In the genomic region with DNA sequence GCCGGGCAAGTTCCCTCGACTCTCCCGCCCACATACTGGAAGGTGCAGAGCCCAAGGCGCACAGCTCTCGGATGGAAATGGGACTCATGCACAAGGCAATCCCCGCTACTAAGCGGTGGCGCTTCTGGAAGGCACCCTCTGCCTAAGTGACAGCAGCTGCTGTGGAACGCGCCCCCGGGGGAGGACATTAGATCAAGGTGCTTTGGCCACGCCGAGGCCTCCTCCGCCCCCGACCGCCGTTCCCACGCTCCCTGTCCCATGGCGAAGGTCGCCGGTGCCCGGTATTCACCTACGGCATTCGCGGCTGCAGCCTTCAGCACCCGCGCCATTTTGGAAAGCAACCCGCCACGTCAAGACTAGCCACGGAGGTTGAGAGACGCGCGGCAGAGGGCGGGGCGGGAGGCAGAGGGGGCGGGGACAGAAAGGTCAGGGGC, we compare ENCODE assay signal across 1 cellular context.
TF ChIP-seq lines count a peak whose summit lies in the region.

A gene (minus strand): TSS at position 339 of the 434 bp plus-strand sequence. CDS start 10 bp downstream, at position 329.

TF ChIP-seq in HEK293, 187 proteins besides CTCF, POLR2A, EP300 and RAD21 (continued from another document):
- TF ChIP-seq, protein P1, sequence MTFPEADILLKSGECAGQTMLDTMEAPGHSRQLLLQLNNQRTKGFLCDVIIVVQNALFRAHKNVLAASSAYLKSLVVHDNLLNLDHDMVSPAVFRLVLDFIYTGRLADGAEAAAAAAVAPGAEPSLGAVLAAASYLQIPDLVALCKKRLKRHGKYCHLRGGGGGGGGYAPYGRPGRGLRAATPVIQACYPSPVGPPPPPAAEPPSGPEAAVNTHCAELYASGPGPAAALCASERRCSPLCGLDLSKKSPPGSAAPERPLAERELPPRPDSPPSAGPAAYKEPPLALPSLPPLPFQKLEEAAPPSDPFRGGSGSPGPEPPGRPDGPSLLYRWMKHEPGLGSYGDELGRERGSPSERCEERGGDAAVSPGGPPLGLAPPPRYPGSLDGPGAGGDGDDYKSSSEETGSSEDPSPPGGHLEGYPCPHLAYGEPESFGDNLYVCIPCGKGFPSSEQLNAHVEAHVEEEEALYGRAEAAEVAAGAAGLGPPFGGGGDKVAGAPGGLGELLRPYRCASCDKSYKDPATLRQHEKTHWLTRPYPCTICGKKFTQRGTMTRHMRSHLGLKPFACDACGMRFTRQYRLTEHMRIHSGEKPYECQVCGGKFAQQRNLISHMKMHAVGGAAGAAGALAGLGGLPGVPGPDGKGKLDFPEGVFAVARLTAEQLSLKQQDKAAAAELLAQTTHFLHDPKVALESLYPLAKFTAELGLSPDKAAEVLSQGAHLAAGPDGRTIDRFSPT (tag by site-specific recombination; IDR thresholded peaks at IDR 0.05), result 0 out of 2 replicates have a peak, but pooled peaks have one; percentile 23
- TF ChIP-seq ZNF585B (tag by site-specific recombination; IDR thresholded peaks at IDR 0.05), result no peak
- no peak for TF ChIP-seq ZNF473 (tag by site-specific recombination; IDR thresholded peaks at IDR 0.05)
- TF ChIP-seq, protein P2, sequence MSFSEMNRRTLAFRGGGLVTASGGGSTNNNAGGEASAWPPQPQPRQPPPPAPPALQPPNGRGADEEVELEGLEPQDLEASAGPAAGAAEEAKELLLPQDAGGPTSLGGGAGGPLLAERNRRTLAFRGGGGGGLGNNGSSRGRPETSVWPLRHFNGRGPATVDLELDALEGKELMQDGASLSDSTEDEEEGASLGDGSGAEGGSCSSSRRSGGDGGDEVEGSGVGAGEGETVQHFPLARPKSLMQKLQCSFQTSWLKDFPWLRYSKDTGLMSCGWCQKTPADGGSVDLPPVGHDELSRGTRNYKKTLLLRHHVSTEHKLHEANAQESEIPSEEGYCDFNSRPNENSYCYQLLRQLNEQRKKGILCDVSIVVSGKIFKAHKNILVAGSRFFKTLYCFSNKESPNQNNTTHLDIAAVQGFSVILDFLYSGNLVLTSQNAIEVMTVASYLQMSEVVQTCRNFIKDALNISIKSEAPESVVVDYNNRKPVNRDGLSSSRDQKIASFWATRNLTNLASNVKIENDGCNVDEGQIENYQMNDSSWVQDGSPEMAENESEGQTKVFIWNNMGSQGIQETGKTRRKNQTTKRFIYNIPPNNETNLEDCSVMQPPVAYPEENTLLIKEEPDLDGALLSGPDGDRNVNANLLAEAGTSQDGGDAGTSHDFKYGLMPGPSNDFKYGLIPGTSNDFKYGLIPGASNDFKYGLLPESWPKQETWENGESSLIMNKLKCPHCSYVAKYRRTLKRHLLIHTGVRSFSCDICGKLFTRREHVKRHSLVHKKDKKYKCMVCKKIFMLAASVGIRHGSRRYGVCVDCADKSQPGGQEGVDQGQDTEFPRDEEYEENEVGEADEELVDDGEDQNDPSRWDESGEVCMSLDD (tag by site-specific recombination; IDR thresholded peaks at IDR 0.05), result no peak
- TF ChIP-seq ZNF426 (tag by site-specific recombination; IDR thresholded peaks at IDR 0.05), result no peak
- no peak for TF ChIP-seq GFI1B (tag by site-specific recombination; IDR thresholded peaks at IDR 0.05)
- no peak for TF ChIP-seq ZNF626 (tag by site-specific recombination; IDR thresholded peaks at IDR 0.05)
